In the genomic region with DNA sequence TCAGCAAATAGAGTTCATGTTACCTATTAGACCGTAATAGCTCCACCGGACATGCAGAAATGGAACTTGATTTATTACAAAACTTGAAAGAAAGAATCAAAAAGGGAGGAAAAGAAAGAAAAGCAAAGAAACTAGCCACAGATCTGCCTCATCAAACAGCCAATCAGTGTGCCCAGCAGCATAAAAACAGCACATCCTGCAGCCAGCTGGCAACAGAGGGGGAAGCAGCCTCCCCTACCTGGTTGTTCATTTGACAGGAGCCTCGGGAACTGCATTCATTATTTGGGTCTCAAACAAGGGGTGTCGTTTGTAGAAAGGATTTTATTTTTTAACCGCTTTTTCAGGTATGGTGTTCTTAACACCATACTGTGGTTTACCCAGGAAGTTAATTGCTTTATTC, we compare ENCODE assay signal across 19 cellular contexts.
DNase-seq lines count a peak whose midpoint lies in the region; ATAC-seq, FAIRE-seq and TF ChIP-seq lines count a peak whose summit lies in the region.
"Had no signal": no experiment of that assay in that cellular context is flagged by ENCODE, and none has a peak within 500 bp of the region (broad histone marks: within the 10 kb centered on the region; RNA-seq: fewer than 3 reads in every experiment).

No MANE protein-coding gene starts in this region.

- no peak for FAIRE-seq in GM12878 (lab: Jason Lieb, UNC)
- FAIRE-seq: A549, HepG2 had no signal

- H3K4me2 ChIP-seq in GM12878 (ENCODE audit: control insufficient read depth, insufficient read depth) = peak overlapping the region; percentile 56
- H3K4me2 ChIP-seq: A549; BLaER1 treated with 17β-estradiol and CSF1 and Interleukin-3, amounts not matched to agents 10 nM and 100 nM; KMS-11; PC-9 had no signal

- peaks cover 24% of the 10 kb centered on the region for H3K79me2 ChIP-seq in GM12878 (ENCODE audit: control insufficient read depth, insufficient read depth, low read length)

- H2AFZ ChIP-seq in GM12878 (ENCODE audit: control insufficient read depth, low read depth, low read length) = peak overlapping the region; percentile 28; the same call in 1 of the 2 replicates
- H2AFZ ChIP-seq: PC-9 had no signal

- no peaks in the 10 kb centered on the region for H4K20me1 ChIP-seq in GM12878 (ENCODE audit: control insufficient read depth, insufficient read depth)
- H4K20me1 ChIP-seq: BLaER1 treated with 17β-estradiol and CSF1 and Interleukin-3, amounts not matched to agents 10 nM and 100 nM had no signal

- H3K36me3 Mint-ChIP-seq in activated CD8-positive, alpha-beta T cell treated with anti-CD3 and anti-CD28 coated beads for 36 hours (ENCODE audit: low read depth) = no peaks in the 10 kb centered on the region
- H3K36me3 Mint-ChIP-seq in activated CD8-positive, alpha-beta T cell treated with anti-CD3 and anti-CD28 coated beads, Interleukin-2, amount 10 ng/mL, durations not matched to agents 7 days and 5 days (ENCODE audit: low read depth) = no peaks in the 10 kb centered on the region
- H3K36me3 Mint-ChIP-seq: CD8-positive, alpha-beta memory T cell had no signal

- no peak for TF ChIP-seq CTCF in activated CD8-positive, alpha-beta T cell treated with anti-CD3 and anti-CD28 coated beads for 36 hours (IDR thresholded peaks at IDR 0.05)
- TF ChIP-seq CTCF in GM12878 (IDR thresholded peaks at IDR 0.05 in 2 of 3, conservative IDR thresholded peaks at IDR 0.05 in 1 of 3; ENCODE audit: control insufficient read depth in 2 of 3, extremely low read depth in 1 of 3, insufficient read depth in 1 of 3, low read depth in 3 of 3, low read length in 3 of 3) (no peak), thyroid gland (IDR thresholded peaks at IDR 0.05) (no peak), A673 (conservative IDR thresholded peaks at IDR 0.05; ENCODE audit: low read depth, low read length) (no peak)

- H3K4me3 ChIP-seq in H7 (ENCODE audit: insufficient read depth, low read depth, low read length) (no peak overlapping the region), GM12878 (no peak overlapping the region), thyroid gland (replicated peaks in 1 of 3) (no peak overlapping the region), A673 (ENCODE audit: low read depth, low read length, poor library complexity, severe bottlenecking) (no peak overlapping the region)
- H3K4me3 ChIP-seq: A549; BLaER1 treated with 17β-estradiol and CSF1 and Interleukin-3, amounts not matched to agents 10 nM and 100 nM; PC-9 had no signal

- in situ Hi-C loops in GM12878 (cut with MboI) (no loop called here), KBM-7 (cut with MboI; ENCODE audit: low pct_unique_long_range_greater_than_20kb, low sequenced_read_pairs) (no loop called here)

- POLR2A ChIA-PET in activated CD8-positive, alpha-beta T cell treated with anti-CD3 and anti-CD28 coated beads for 36 hours (lab: Charles Lee) = no interaction called here
- POLR2A ChIA-PET in activated CD8-positive, alpha-beta T cell treated with anti-CD3 and anti-CD28 coated beads, Interleukin-2, amount 10 ng/mL, durations not matched to agents 7 days and 5 days (lab: Charles Lee) = no interaction called here
- POLR2A ChIA-PET in GM12878 (lab: Charles Lee) = interaction anchor here (0.6 to 5.7 kb wide), 4 partner anchors 14 to 28 kb away, joined by 4 to 51 read pairs (median 6); no protein-coding TSS in a partner anchor
- POLR2A ChIA-PET in A673 (lab: Charles Lee; ENCODE audit: low non-redundant PET) = no interaction called here

- H3K4me1 ChIP-seq in GM12878 (ENCODE audit: control insufficient read depth, insufficient read depth, low read length) = peaks cover 50% of the 10 kb centered on the region
- peaks cover 89 to 90% of the 10 kb centered on the region in 2 donors for H3K4me1 ChIP-seq in thyroid gland
- no peaks in the 10 kb centered on the region for H3K4me1 ChIP-seq in A673 (ENCODE audit: insufficient read depth, low read length, poor library complexity, severe bottlenecking)

- H3K27ac Mint-ChIP-seq in activated CD8-positive, alpha-beta T cell treated with anti-CD3 and anti-CD28 coated beads for 36 hours = no peak overlapping the region
- H3K27ac Mint-ChIP-seq in activated CD8-positive, alpha-beta T cell treated with anti-CD3 and anti-CD28 coated beads, Interleukin-2, amount 10 ng/mL, durations not matched to agents 7 days and 5 days = no peak overlapping the region
- H3K27ac Mint-ChIP-seq: CD8-positive, alpha-beta memory T cell; H9 had no signal

- H3K27ac ChIP-seq in GM12878 (ENCODE audit: control insufficient read depth, insufficient read depth) = peak overlapping the region; percentile 45
- peak overlapping the region; percentile 71 to 88 (median 87) for H3K27ac ChIP-seq in thyroid gland
- no peak overlapping the region for H3K27ac ChIP-seq in A673 (ENCODE audit: low read depth, low read length, poor library complexity, severe bottlenecking)
- H3K27ac ChIP-seq: A549; BLaER1 treated with 17β-estradiol and CSF1 and Interleukin-3, amounts not matched to agents 10 nM and 100 nM; KMS-11; PC-9 had no signal

- no peak overlapping the region for H3K9ac ChIP-seq in GM12878 (ENCODE audit: control insufficient read depth, insufficient read depth, low read length)
- H3K9ac ChIP-seq: BLaER1 treated with 17β-estradiol and CSF1 and Interleukin-3, amounts not matched to agents 10 nM and 100 nM; KMS-11 had no signal

- no peak for ATAC-seq in activated CD8-positive, alpha-beta T cell treated with anti-CD3 and anti-CD28 coated beads for 36 hours
- ATAC-seq in activated CD8-positive, alpha-beta T cell treated with anti-CD3 and anti-CD28 coated beads, Interleukin-2, amount 10 ng/mL, durations not matched to agents 7 days and 5 days = no peak
- no peak for ATAC-seq in GM12878
- ATAC-seq: A549, HepG2 had no signal

- no peak for TF ChIP-seq RAD21 in GM12878 (IDR thresholded peaks at IDR 0.05; ENCODE audit: insufficient read depth, low read depth, low read length)

- peak; percentile 9 for DNase-seq in activated CD8-positive, alpha-beta T cell treated with anti-CD3 and anti-CD28 coated beads for 36 hours
- DNase-seq in activated CD8-positive, alpha-beta T cell treated with anti-CD3 and anti-CD28 coated beads, Interleukin-2, amount 10 ng/mL, durations not matched to agents 7 days and 5 days = no peak
- DNase-seq in H7 (peak; percentile 50), GM12878 (ENCODE audit: low read depth, low spot score) (no peak), thyroid gland (peak; percentile 47 to 64), A673 (ENCODE audit: low spot score) (no peak), KBM-7 (no peak)
- DNase-seq: CD8-positive, alpha-beta memory T cell; DMS79; H9; NCI-H1436; NCI-H1930; NCI-H345; NCI-H774; PC-9 had no signal

- no peaks in the 10 kb centered on the region for H3K9me3 Mint-ChIP-seq in activated CD8-positive, alpha-beta T cell treated with anti-CD3 and anti-CD28 coated beads for 36 hours
- no peaks in the 10 kb centered on the region for H3K9me3 Mint-ChIP-seq in activated CD8-positive, alpha-beta T cell treated with anti-CD3 and anti-CD28 coated beads, Interleukin-2, amount 10 ng/mL, durations not matched to agents 7 days and 5 days (ENCODE audit: insufficient read depth)
- H3K9me3 Mint-ChIP-seq: CD8-positive, alpha-beta memory T cell; H9 had no signal

- BruUV-seq in GM12878 (replicated peaks; lab: Mats Ljungman, UMichigan) = no TSS peak
- BruUV-seq in A673 (replicated peaks; lab: Mats Ljungman, UMichigan) = no TSS peak

- no peaks in the 10 kb centered on the region; the same call in 1 of the 2 replicates for H3K27me3 ChIP-seq in H7 (ENCODE audit: control insufficient read depth, insufficient read depth, low read length)
- no peaks in the 10 kb centered on the region for H3K27me3 ChIP-seq in GM12878 (replicated peaks in 1 of 2; ENCODE audit: control insufficient read depth in 2 of 2, insufficient read depth in 2 of 2, low read length in 1 of 2)
- H3K27me3 ChIP-seq in thyroid gland = no peaks in the 10 kb centered on the region
- no peaks in the 10 kb centered on the region for H3K27me3 ChIP-seq in A673 (replicated peaks; ENCODE audit: insufficient read depth, low read depth, low read length, poor library complexity)
- H3K27me3 ChIP-seq: BLaER1 treated with 17β-estradiol and CSF1 and Interleukin-3, amounts not matched to agents 10 nM and 100 nM had no signal

- H3K4me3 Mint-ChIP-seq in activated CD8-positive, alpha-beta T cell treated with anti-CD3 and anti-CD28 coated beads for 36 hours = no peak overlapping the region
- H3K4me3 Mint-ChIP-seq in activated CD8-positive, alpha-beta T cell treated with anti-CD3 and anti-CD28 coated beads, Interleukin-2, amount 10 ng/mL, durations not matched to agents 7 days and 5 days = no peak overlapping the region
- H3K4me3 Mint-ChIP-seq: CD8-positive, alpha-beta memory T cell; H9 had no signal

- H3K27me3 Mint-ChIP-seq in activated CD8-positive, alpha-beta T cell treated with anti-CD3 and anti-CD28 coated beads for 36 hours = peaks cover 14% of the 10 kb centered on the region
- peaks cover 10% of the 10 kb centered on the region for H3K27me3 Mint-ChIP-seq in activated CD8-positive, alpha-beta T cell treated with anti-CD3 and anti-CD28 coated beads, Interleukin-2, amount 10 ng/mL, durations not matched to agents 7 days and 5 days (ENCODE audit: low read depth)

- RAD21 ChIA-PET in GM12878 (lab: Charles Lee; ENCODE audit: unreplicated experiment) = interaction anchor here (2.3 to 4.3 kb wide), 5 partner anchors 10 to 58 kb away, joined by 8 to 99 read pairs (median 31); no protein-coding TSS in a partner anchor

- SMC1A ChIA-PET in GM12878 (lab: Charles Lee; ENCODE audit: uncharacterized antibody, unreplicated experiment) = interaction anchor here (1.1 to 7.0 kb wide), 7 partner anchors 13 to 64 kb away, joined by 4 to 92 read pairs (median 21); no protein-coding TSS in a partner anchor

- CTCF ChIA-PET in activated CD8-positive, alpha-beta T cell treated with anti-CD3 and anti-CD28 coated beads for 36 hours (lab: Charles Lee) = interaction anchor here (1.5 kb wide), 1 partner anchor 205 kb away, joined by 5 read pairs; no protein-coding TSS in a partner anchor
- CTCF ChIA-PET in activated CD8-positive, alpha-beta T cell treated with anti-CD3 and anti-CD28 coated beads, Interleukin-2, amount 10 ng/mL, durations not matched to agents 7 days and 5 days (lab: Charles Lee) = no interaction called here
- CTCF ChIA-PET in GM12878 (lab: Yijun Ruan, JAX) = interaction anchor here (0.9 to 4.3 kb wide), 5 partner anchors 10 to 64 kb away, joined by 3 to 46 read pairs (median 9); no protein-coding TSS in a partner anchor
- CTCF ChIA-PET in A673 (lab: Charles Lee) = no interaction called here

- H3K4me1 Mint-ChIP-seq in activated CD8-positive, alpha-beta T cell treated with anti-CD3 and anti-CD28 coated beads for 36 hours (ENCODE audit: low read depth) = peaks cover 34% of the 10 kb centered on the region
- peaks cover 33% of the 10 kb centered on the region for H3K4me1 Mint-ChIP-seq in activated CD8-positive, alpha-beta T cell treated with anti-CD3 and anti-CD28 coated beads, Interleukin-2, amount 10 ng/mL, durations not matched to agents 7 days and 5 days (ENCODE audit: low read depth)

- no peak for TF ChIP-seq EP300 in GM12878 (IDR thresholded peaks at IDR 0.05; ENCODE audit: borderline replicate concordance in 1 of 2, control insufficient read depth in 1 of 2, low read depth in 2 of 2, low read length in 2 of 2)

- TF ChIP-seq POLR2A in GM12878 (IDR thresholded peaks at IDR 0.05; ENCODE audit: low read depth, low read length) = no peak
- peak in 1 of 2 donors; percentile 50 for TF ChIP-seq POLR2A in thyroid gland (IDR thresholded peaks at IDR 0.05)

- no peaks in the 10 kb centered on the region for H3K36me3 ChIP-seq in H7 (replicated peaks; ENCODE audit: control insufficient read depth, insufficient read depth, low read length)
- 0 out of 4 replicates have a peak, but pooled peaks cover 0 to 3% of the 10 kb centered on the region in 2 experiments for H3K36me3 ChIP-seq in GM12878 (ENCODE audit: control insufficient read depth in 2 of 2, insufficient read depth in 2 of 2, low read length in 1 of 2)
- H3K36me3 ChIP-seq in thyroid gland = no peaks in the 10 kb centered on the region
- H3K36me3 ChIP-seq in A673 (ENCODE audit: insufficient read depth, low read length, poor library complexity, severe bottlenecking) = no peaks in the 10 kb centered on the region
- H3K36me3 ChIP-seq: BLaER1 treated with 17β-estradiol and CSF1 and Interleukin-3, amounts not matched to agents 10 nM and 100 nM had no signal

- intact Hi-C loops in activated CD8-positive, alpha-beta T cell treated with anti-CD3 and anti-CD28 coated beads for 36 hours (cut with micrococcal nuclease) = no loop called here
- intact Hi-C loops in GM12878 (cut with micrococcal nuclease; ENCODE audit: unreplicated experiment) = no loop called here
- intact Hi-C loops in thyroid gland (cut with DNase I) = no loop called here
- intact Hi-C loops in A673 (cut with micrococcal nuclease; ENCODE audit: unreplicated experiment) = no loop called here

- H3K9me3 ChIP-seq in GM12878 (replicated peaks; ENCODE audit: control insufficient read depth, insufficient read depth, low read length) = no peaks in the 10 kb centered on the region
- H3K9me3 ChIP-seq in thyroid gland = no peaks in the 10 kb centered on the region
- no peaks in the 10 kb centered on the region for H3K9me3 ChIP-seq in A673 (ENCODE audit: low read depth, low read length, poor library complexity, severe bottlenecking)
- H3K9me3 ChIP-seq: A549; BLaER1 treated with 17β-estradiol and CSF1 and Interleukin-3, amounts not matched to agents 10 nM and 100 nM had no signal

- 50% methylated on average over 5 of the region's 5 CpGs for WGBS in GM12878 (ENCODE audit: insufficient coverage, insufficient replicate concordance, low lambda C conversion rate, missing lambda C conversion rate)
- 67 to 73% methylated on average over 5 of the region's 5 CpGs for WGBS in thyroid gland, 2 donors

Comparison
In these comparisons a context has a peak if more than half of its experiments do, and no peak if none do; other contexts are left out.
1. DNase-seq: peak in activated CD8-positive, alpha-beta T cell treated with anti-CD3 and anti-CD28 coated beads for 36 hours (single experiment), H7 (single experiment) and thyroid gland (2 of 2); none in activated CD8-positive, alpha-beta T cell treated with anti-CD3 and anti-CD28 coated beads, Interleukin-2, amount 10 ng/mL, durations not matched to agents 7 days and 5 days (single experiment), GM12878 (single experiment), A673 (single experiment) and KBM-7 (single experiment).
2. CTCF ChIA-PET loops: an anchor here in activated CD8-positive, alpha-beta T cell treated with anti-CD3 and anti-CD28 coated beads for 36 hours (1.5 kb wide) and GM12878 (0.9 to 4.3 kb wide); none called in activated CD8-positive, alpha-beta T cell treated with anti-CD3 and anti-CD28 coated beads, Interleukin-2, amount 10 ng/mL, durations not matched to agents 7 days and 5 days and A673.